ENCODE assay signal across 1 cellular context in the genomic region with DNA sequence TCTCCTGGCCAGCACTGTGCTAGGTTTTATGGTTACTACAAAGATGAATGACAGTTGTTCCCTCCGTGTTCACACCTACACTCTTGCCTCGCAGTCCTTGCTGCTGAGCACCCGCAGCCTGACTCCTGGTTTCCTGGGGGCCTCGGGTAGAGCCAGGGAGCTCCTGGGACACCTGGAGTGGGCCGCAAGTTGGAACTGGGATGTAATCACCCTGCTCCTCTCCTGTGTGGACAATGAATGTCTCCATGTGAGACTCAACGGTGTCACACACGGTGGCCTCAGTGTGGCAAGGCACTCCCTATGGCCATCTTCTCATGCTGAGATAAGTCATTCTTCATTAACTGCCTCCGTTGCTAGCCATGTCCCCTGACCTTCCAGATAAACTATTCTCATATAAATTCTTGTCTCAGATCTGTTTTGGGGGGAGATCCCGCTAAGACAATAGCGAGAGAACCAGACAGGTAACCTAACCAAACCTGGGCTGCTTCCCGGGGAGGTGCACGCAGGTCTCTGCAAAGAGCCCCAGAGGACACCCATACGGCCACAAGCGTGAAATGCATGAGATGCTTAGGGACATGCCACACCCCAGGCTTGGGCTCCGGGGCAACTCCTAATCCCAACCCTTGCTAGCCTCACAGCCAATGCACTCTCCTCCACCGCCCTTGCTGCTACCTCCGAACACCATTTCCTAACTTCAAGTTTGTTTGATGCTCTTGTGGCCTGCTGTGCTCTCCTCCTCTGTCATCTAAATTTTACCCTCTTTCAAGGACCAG.
TF ChIP-seq lines count a peak whose summit lies in the region.

No MANE protein-coding gene starts in this region.

TF ChIP-seq in A549, 52 proteins besides CTCF, POLR2A, EP300 and RAD21 (continued from another document):
- TF ChIP-seq PBX3 (IDR thresholded peaks at IDR 0.05) = no peak
- TF ChIP-seq, protein P1, sequence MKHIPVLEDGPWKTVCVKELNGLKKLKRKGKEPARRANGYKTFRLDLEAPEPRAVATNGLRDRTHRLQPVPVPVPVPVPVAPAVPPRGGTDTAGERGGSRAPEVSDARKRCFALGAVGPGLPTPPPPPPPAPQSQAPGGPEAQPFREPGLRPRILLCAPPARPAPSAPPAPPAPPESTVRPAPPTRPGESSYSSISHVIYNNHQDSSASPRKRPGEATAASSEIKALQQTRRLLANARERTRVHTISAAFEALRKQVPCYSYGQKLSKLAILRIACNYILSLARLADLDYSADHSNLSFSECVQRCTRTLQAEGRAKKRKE (CRISPR knock-in tag; IDR thresholded peaks at IDR 0.05; ENCODE audit: low read depth) = no peak
